1 cellular context compared by ENCODE assay signal in genomic region chr4:88591787-88592599, GRCh38.
TF ChIP-seq lines count a peak whose summit lies in the region.

HERC3 (plus strand) TSS chr4:88592480; CDS start chr4:88605824, 13,344 bp downstream.

TF ChIP-seq in HEK293, 187 proteins besides CTCF, POLR2A, EP300 and RAD21 (continued from another document):
- TF ChIP-seq GLIS1 (tag by site-specific recombination; IDR thresholded peaks at IDR 0.05): no peak
- TF ChIP-seq ZXDB (tag by site-specific recombination; IDR thresholded peaks at IDR 0.05): peak; percentile 41; the same call in 1 of the 2 replicates
- 0 out of 2 replicates have a peak, but pooled peaks have one; percentile 11 for TF ChIP-seq ZNF777 (tag by site-specific recombination; IDR thresholded peaks at IDR 0.05; ENCODE audit: borderline replicate concordance)
- peak; percentile 65 for TF ChIP-seq REST (tag by site-specific recombination; IDR thresholded peaks at IDR 0.05)
- no peak for TF ChIP-seq ZNF830 (tag by site-specific recombination; IDR thresholded peaks at IDR 0.05; ENCODE audit: low read depth)
- TF ChIP-seq SCRT2 (tag by site-specific recombination; IDR thresholded peaks at IDR 0.05): no peak
- TF ChIP-seq MZF1 (tag by site-specific recombination; IDR thresholded peaks at IDR 0.05; ENCODE audit: borderline replicate concordance): no peak
TF ChIP-seq in HEK293: peak in this region for 19.
